Comparison of ENCODE assay signal across 8 cellular contexts in genomic region chr14:23988610-23989363, GRCh38. TPM values are rescaled to one million over a fixed set of nuclear protein-coding genes. Genes with fewer than 3 reads are reported as not detected.
DNase-seq lines count a peak whose midpoint lies in the region; ATAC-seq, FAIRE-seq and TF ChIP-seq lines count a peak whose summit lies in the region.
"Not testable (repeated sequence)": the region's sequence is repeated elsewhere in the genome, so short reads cannot be mapped to it uniquely, and the experiment has no call there.

Gene DHRS4L2, plus strand, starts transcription at chr14:23988929. Its CDS starts 19 bp downstream, at chr14:23988948.

- H3K4me3 Mint-ChIP-seq in Calu3 (ENCODE audit: low read depth, unreplicated experiment): peak within 1 kb of the TSS; percentile 54

- H3K36me3 Mint-ChIP-seq in Calu3 (ENCODE audit: insufficient read depth, unreplicated experiment): not testable (repeated sequence)

- H3K9me3 ChIP-seq in muscle layer of colon (ENCODE audit: low read length): not testable (repeated sequence)

- H3K4me1 ChIP-seq in muscle layer of colon (ENCODE audit: insufficient read depth, low read length): not testable (repeated sequence)

- H3K27ac Mint-ChIP-seq in Calu3 (ENCODE audit: unreplicated experiment): peak within 1 kb of the TSS; percentile 22

- H3K4me1 Mint-ChIP-seq in Calu3 (ENCODE audit: low read depth, unreplicated experiment): peaks cover 11% of the 10 kb centered on the region

- FAIRE-seq in RCC 7860 (lab: Jason Lieb, UNC): not testable (repeated sequence)

- not testable (repeated sequence) for H3K9ac ChIP-seq in muscle layer of colon (ENCODE audit: low read length)

- peak within 1 kb of the TSS; percentile 15 to 61 for H3K4me3 ChIP-seq in muscle layer of colon (ENCODE audit: low read depth in 1 of 2, low read length in 2 of 2)

- H3K27me3 ChIP-seq in muscle layer of colon (ENCODE audit: control insufficient read depth in 1 of 2, insufficient read depth in 2 of 2, low read length in 2 of 2): not testable (repeated sequence)

- intact Hi-C loops in Calu3 (cut with micrococcal nuclease; ENCODE audit: unreplicated experiment): not testable (repeated sequence)

- not testable (repeated sequence) for H3K36me3 ChIP-seq in muscle layer of colon (ENCODE audit: insufficient read depth, low read length)

- BruUV-seq in Calu3 (replicated peaks; lab: Mats Ljungman, UMichigan): not testable (repeated sequence)

- H3K27me3 Mint-ChIP-seq in Calu3 (ENCODE audit: unreplicated experiment): not testable (repeated sequence)

- not testable (repeated sequence) for TF ChIP-seq CTCF in Calu3 (IDR thresholded peaks at IDR 0.05; ENCODE audit: unreplicated experiment); GM20000 (IDR thresholded peaks at IDR 0.05; ENCODE audit: extremely low read depth, missing control alignments)

- peak; percentile 86 for ATAC-seq in HG03521 (IDR thresholded peaks at IDR 0.05; ENCODE audit: unreplicated experiment)
- ATAC-seq in esophagus mucosa: peak; percentile 88

- H3K9me3 Mint-ChIP-seq in Calu3 (ENCODE audit: low read depth, unreplicated experiment): not testable (repeated sequence)

- DNase-seq in Calu3 (peak; percentile 81), GM20000 (ENCODE audit: low spot score) (peak; percentile 81), RCC 7860 (ENCODE audit: low spot score) (peak; percentile 48)
- DNase-seq in activated T-cell treated with anti-CD3 and anti-CD28 coated beads, Interleukin-2, amount 50 U/mL, for 48 hours: peak; percentile 89 to 92
- DNase-seq in stimulated activated CD8-positive, alpha-beta memory T cell treated with anti-CD3 and anti-CD28 coated beads, Interleukin-15, amount 100 ng/mL, for 48 hours (ENCODE audit: low read depth in 2 of 2): peak; percentile 79 to 81

- CTCF ChIA-PET in Calu3 (lab: Charles Lee): interaction anchor here (0.6 kb wide), 1 partner anchor 36 kb away, joined by 3 read pairs; no protein-coding TSS in a partner anchor

- H3K27ac ChIP-seq in muscle layer of colon (ENCODE audit: low read depth, low read length): peak within 1 kb of the TSS; percentile 51

RNA-seq across cellular contexts. Expression of gene DHRS4L2, which starts in this region (rescaled TPM):
- total RNA-seq in Calu3 (2022) (10.5 and 12.0 TPM in 2 replicates), esophagus mucosa (28.8 TPM)

Comparison
In these comparisons a context has a peak if more than half of its experiments do, and no peak if none do; other contexts are left out.
1. Peak in every context shown above with its lines: DNase-seq, ATAC-seq, H3K4me3 ChIP-seq and H3K27ac ChIP-seq.